In the genomic region with DNA sequence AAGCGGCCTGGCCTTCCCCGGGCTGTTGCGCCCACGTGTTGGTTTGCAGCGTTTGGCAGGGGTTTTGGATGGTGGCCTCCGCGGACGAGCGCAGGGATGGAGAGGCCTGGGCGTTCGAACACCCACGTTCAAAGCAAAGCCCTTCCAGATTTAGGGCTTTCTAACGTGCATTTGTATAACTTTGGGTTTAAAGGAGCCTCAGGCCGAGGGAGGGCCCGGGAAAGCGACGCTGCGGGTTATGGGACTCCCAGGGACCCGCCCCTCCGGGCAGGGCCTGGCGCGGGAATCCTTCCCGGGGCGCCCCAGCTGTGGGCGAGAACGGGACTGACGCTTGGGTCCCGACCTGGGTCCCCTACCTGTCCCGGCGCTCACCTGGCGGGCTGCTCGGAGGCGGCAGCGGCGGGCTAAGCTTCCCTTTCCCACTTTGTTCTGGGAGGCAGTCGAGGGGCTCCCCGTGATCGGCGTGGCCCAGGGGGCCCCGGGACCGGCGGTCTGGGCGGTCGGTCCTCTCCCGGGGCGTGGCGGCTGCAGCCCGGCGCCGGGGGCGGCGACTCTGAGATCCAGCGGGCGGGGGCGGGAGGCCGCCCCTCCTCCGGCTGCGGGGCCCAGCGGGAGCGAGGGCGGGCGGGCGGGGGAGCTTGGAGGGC, we compare ENCODE assay signal across 9 cellular contexts. TPM values are rescaled to one million over a fixed set of nuclear protein-coding genes. Genes with fewer than 3 reads are reported as not detected.
DNase-seq lines count a peak whose midpoint lies in the region; ATAC-seq and TF ChIP-seq lines count a peak whose summit lies in the region.
"Had no signal": no experiment of that assay in that cellular context is flagged by ENCODE, and none has a peak within 500 bp of the region (broad histone marks: within the 10 kb centered on the region; RNA-seq: fewer than 3 reads in every experiment).

A gene with protein sequence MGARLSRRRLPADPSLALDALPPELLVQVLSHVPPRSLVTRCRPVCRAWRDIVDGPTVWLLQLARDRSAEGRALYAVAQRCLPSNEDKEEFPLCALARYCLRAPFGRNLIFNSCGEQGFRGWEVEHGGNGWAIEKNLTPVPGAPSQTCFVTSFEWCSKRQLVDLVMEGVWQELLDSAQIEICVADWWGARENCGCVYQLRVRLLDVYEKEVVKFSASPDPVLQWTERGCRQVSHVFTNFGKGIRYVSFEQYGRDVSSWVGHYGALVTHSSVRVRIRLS (minus strand): TSS at position 529 of the 647 bp plus-strand sequence. CDS start 25,423 bp downstream, outside the sequence.

- TF ChIP-seq CTCF in fibroblast of pulmonary artery (IDR thresholded peaks at IDR 0.05; ENCODE audit: low read length, missing control alignments) (no peak), vagina (IDR thresholded peaks at IDR 0.05) (peak in 1 of 3 experiments; percentile 21)

- H3K27ac ChIP-seq in muscle layer of duodenum (ENCODE audit: low read length): peak within 1 kb of the TSS; percentile 75
- H3K27ac ChIP-seq in vagina: peak within 1 kb of the TSS; percentile 95

- TF ChIP-seq POLR2A in vagina (IDR thresholded peaks at IDR 0.05): no peak

- H3K36me3 ChIP-seq in muscle layer of duodenum (ENCODE audit: control insufficient read depth in 1 of 2, insufficient read depth in 2 of 2, low read length in 2 of 2) (no peaks in the 10 kb centered on the region), vagina (no peaks in the 10 kb centered on the region)

- H3K9me3 ChIP-seq in muscle layer of duodenum (ENCODE audit: control insufficient read depth in 1 of 2, low read length in 2 of 2) (no peaks in the 10 kb centered on the region), vagina (no peaks in the 10 kb centered on the region)

- peaks cover 0 to 9% of the 10 kb centered on the region in 2 donors for H3K4me1 ChIP-seq in muscle layer of duodenum (ENCODE audit: control insufficient read depth in 1 of 2, insufficient read depth in 2 of 2, low read length in 2 of 2)
- H3K4me1 ChIP-seq in vagina: peaks cover 36% of the 10 kb centered on the region

- peak within 1 kb of the TSS; percentile 72 for H3K4me3 ChIP-seq in fibroblast of pulmonary artery (replicated peaks; ENCODE audit: low read depth, low read length)
- H3K4me3 ChIP-seq in muscle layer of duodenum (ENCODE audit: low read depth in 1 of 2, low read length in 2 of 2): peak within 1 kb of the TSS; percentile 65 to 84
- H3K4me3 ChIP-seq in vagina: peak within 1 kb of the TSS; percentile 52 to 64

- intact Hi-C loops in vagina (cut with DNase I): no loop called here

- DNase-seq in H4 (ENCODE audit: low spot score): peak; percentile 63
- DNase-seq in T1000 (lab: John Stamatoyannopoulos, UW): peak; percentile 45
- DNase-seq in fibroblast of pulmonary artery (ENCODE audit: low read depth): peak; percentile 67
- DNase-seq in vagina (ENCODE audit: extremely low spot score in 2 of 2): no peak
- DNase-seq in activated CD4-positive, CD25-positive, alpha-beta regulatory T cell (lab: John Stamatoyannopoulos, UW): no peak

- ATAC-seq in HG03565 (IDR thresholded peaks at IDR 0.05; ENCODE audit: unreplicated experiment): no peak
- ATAC-seq in GM19455 (IDR thresholded peaks at IDR 0.05; ENCODE audit: unreplicated experiment): no peak

- H3K27me3 ChIP-seq in muscle layer of duodenum (ENCODE audit: low read depth, low read length) (peaks cover 6% of the 10 kb centered on the region), vagina (no peaks in the 10 kb centered on the region)

RNA-seq across cellular contexts. Expression of the gene that starts here (rescaled TPM):
- total RNA-seq in H4 (2014; rRNA removed; shearing (Covaris generic)): 35.6 and 46.6 TPM in 2 replicates
- 44.0 TPM for total RNA-seq in vagina
- total RNA-seq: T-helper 1 cell treated with Interleukin-12 subunit alpha and Interleukin-12 subunit beta and Interleukin-4 antibody, amounts not matched to agents 30 ng/mL and 1 ng/mL, for 36 hours had no signal

Comparison
In these comparisons a context has a peak if more than half of its experiments do, and no peak if none do; other contexts are left out.
1. DNase-seq: peak in H4 (single experiment), T1000 (single experiment) and fibroblast of pulmonary artery (single experiment); none in vagina (0 of 2) and activated CD4-positive, CD25-positive, alpha-beta regulatory T cell (0 of 4).
2. Peak in every context shown above with its lines, with median percentiles within 50 percentile points of each other: H3K4me3 ChIP-seq.